2 cellular contexts compared by ENCODE assay signal in genomic region chr11:110900426-110900825, GRCh38.
"Had no signal": no experiment of that assay in that cellular context is flagged by ENCODE, and none has a peak within 500 bp of the region (broad histone marks: within the 10 kb centered on the region; RNA-seq: fewer than 3 reads in every experiment).

No MANE protein-coding gene starts in this region.

- DNase-seq: GDM1, GF-D8 had no signal
